ENCODE assay signal across 1 cellular context in the genomic region with DNA sequence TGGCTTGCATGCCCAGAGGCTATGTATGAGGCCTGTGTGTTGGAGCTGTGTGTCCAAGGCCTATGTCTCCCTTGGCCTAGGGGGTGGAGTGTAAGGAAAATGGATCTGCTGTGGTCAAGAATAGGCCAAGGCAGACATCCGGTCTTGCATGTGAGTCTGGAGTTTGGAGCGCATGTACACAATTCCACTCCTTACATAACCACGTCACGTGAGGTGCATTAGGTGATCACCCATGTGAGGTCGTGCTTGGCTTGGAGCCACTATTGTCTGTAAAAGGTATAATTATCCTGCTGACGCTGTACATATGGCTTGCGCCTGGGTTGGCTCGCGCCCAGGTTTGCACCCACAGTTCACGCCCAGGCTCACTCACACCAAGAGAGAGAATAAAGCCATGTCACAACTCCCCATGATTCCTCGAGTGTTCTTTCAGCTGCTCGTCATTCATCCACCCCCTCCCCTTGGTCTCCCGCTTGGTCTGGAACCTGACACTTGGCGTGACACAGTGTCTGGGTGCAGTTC.
TF ChIP-seq lines count a peak whose summit lies in the region.

No MANE protein-coding gene starts in this region.

TF ChIP-seq in HEK293, 187 proteins besides CTCF, POLR2A, EP300 and RAD21:
- TF ChIP-seq, protein P1, sequence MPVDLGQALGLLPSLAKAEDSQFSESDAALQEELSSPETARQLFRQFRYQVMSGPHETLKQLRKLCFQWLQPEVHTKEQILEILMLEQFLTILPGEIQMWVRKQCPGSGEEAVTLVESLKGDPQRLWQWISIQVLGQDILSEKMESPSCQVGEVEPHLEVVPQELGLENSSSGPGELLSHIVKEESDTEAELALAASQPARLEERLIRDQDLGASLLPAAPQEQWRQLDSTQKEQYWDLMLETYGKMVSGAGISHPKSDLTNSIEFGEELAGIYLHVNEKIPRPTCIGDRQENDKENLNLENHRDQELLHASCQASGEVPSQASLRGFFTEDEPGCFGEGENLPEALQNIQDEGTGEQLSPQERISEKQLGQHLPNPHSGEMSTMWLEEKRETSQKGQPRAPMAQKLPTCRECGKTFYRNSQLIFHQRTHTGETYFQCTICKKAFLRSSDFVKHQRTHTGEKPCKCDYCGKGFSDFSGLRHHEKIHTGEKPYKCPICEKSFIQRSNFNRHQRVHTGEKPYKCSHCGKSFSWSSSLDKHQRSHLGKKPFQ (tag by site-specific recombination; IDR thresholded peaks at IDR 0.05) = 0 out of 2 replicates have a peak, but pooled peaks have one; percentile 26
- no peak for TF ChIP-seq ZNF747 (tag by site-specific recombination; IDR thresholded peaks at IDR 0.05)
- peak; percentile 49 for TF ChIP-seq SP7 (tag by site-specific recombination; IDR thresholded peaks at IDR 0.05)
- TF ChIP-seq ZBTB17 (tag by site-specific recombination; IDR thresholded peaks at IDR 0.05) = no peak
